ENCODE assay signal across 19 cellular contexts in the genomic region with DNA sequence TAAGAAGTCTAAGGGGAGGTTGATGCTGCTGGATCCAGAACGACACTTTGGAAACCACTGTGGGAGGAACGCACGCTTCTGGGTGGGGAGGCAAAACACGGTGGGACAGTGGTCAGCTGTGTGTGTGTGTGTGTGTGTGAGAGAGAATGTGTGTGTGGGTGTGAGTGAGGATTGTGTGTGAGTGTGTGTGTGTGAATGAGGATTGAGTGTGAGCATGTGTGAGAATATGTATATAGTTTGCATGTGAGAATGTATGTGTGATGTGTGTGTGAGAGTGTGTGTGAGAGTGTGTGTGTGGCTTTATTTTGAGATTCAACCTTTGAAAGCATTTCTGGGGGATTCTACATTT. TPM values are rescaled to one million over a fixed set of nuclear protein-coding genes. Genes with fewer than 3 reads are reported as not detected.
DNase-seq lines count a peak whose midpoint lies in the region; TF ChIP-seq lines count a peak whose summit lies in the region.
"Had no signal": no experiment of that assay in that cellular context is flagged by ENCODE, and none has a peak within 500 bp of the region (broad histone marks: within the 10 kb centered on the region; RNA-seq: fewer than 3 reads in every experiment).

No MANE protein-coding gene starts in this region.

- no peak for TF ChIP-seq CTCF in WERI-Rb-1 (IDR thresholded peaks at IDR 0.05; ENCODE audit: low read depth, low read length)

- DNase-seq in CD4-positive, alpha-beta memory T cell = no peak
- DNase-seq in WERI-Rb-1 = no peak
- DNase-seq in trophoblast cell = no peak
- no peak for DNase-seq in NCI-H1694 (lab: John Stamatoyannopoulos, UW)
- no peak for DNase-seq in DMS 273 (lab: John Stamatoyannopoulos, UW; ENCODE audit: unreplicated experiment)
- DNase-seq in DMS 273 treated with DMSO at 0.1 percent for 48 hours (lab: John Stamatoyannopoulos, UW) = no peak
- DNase-seq in NCI-H446 (lab: John Stamatoyannopoulos, UW) = no peak
- DNase-seq: activated naive CD4-positive, alpha-beta T cell treated with anti-CD3 and anti-CD28 coated beads, Interleukin-2, amount 10 ng/mL, durations not matched to agents 7 days and 5 days; cerebellar nuclear complex; esophagus squamous epithelium; heart right ventricle; lower lobe of right lung; NCI-H1048; occipital lobe; spleen had no signal

- no peak overlapping the region for H4K8ac ChIP-seq in trophoblast cell (ENCODE audit: low read depth, low read length)

- H3K23ac ChIP-seq in trophoblast cell (ENCODE audit: low read length) = no peak overlapping the region

- H3K4me1 ChIP-seq in CD4-positive, alpha-beta memory T cell (ENCODE audit: insufficient read depth, low read length) = no peaks in the 10 kb centered on the region
- H3K4me1 ChIP-seq in trophoblast cell (ENCODE audit: control insufficient read depth in 1 of 2, insufficient read depth in 2 of 2, low read length in 2 of 2) = peaks cover 21 to 22% of the 10 kb centered on the region in 2 experiments

- no peak overlapping the region for H2BK120ac ChIP-seq in trophoblast cell (ENCODE audit: insufficient read depth, low read length, poor library complexity)

- no peak overlapping the region for H2BK12ac ChIP-seq in trophoblast cell (ENCODE audit: low read length)

- CTCF ChIA-PET in CD4-positive, alpha-beta memory T cell (lab: Charles Lee; ENCODE audit: partially characterized antibody) = no interaction called here

- no peak overlapping the region for H2AK5ac ChIP-seq in trophoblast cell (ENCODE audit: low read length)

- H3K27ac Mint-ChIP-seq in CD4-positive, alpha-beta memory T cell = no peak overlapping the region
- H3K27ac Mint-ChIP-seq: activated naive CD4-positive, alpha-beta T cell treated with anti-CD3 and anti-CD28 coated beads, Interleukin-2, amount 10 ng/mL, durations not matched to agents 7 days and 5 days; IgD-negative memory B cell had no signal

- POLR2A ChIA-PET in CD4-positive, alpha-beta memory T cell (lab: Charles Lee; ENCODE audit: partially characterized antibody) = no interaction called here

- no peaks in the 10 kb centered on the region for H3K36me3 ChIP-seq in CD4-positive, alpha-beta memory T cell (ENCODE audit: insufficient read depth, low read length)
- H3K36me3 ChIP-seq in WERI-Rb-1 = no peaks in the 10 kb centered on the region
- H3K36me3 ChIP-seq in trophoblast cell (ENCODE audit: control insufficient read depth in 1 of 2, insufficient read depth in 2 of 2, low read length in 2 of 2) = no peaks in the 10 kb centered on the region
- H3K36me3 ChIP-seq: esophagus squamous epithelium, heart right ventricle, lower lobe of right lung, spleen had no signal

- peak overlapping the region in 6 of 8 donors; percentile 6 to 61 (median 38) for H3K4me3 Mint-ChIP-seq in CD4-positive, alpha-beta memory T cell
- H3K4me3 Mint-ChIP-seq: activated naive CD4-positive, alpha-beta T cell treated with anti-CD3 and anti-CD28 coated beads, Interleukin-2, amount 10 ng/mL, durations not matched to agents 7 days and 5 days had no signal

- H3K4ac ChIP-seq in trophoblast cell (ENCODE audit: low read depth, low read length) = no peak overlapping the region

- H3K36me3 Mint-ChIP-seq in CD4-positive, alpha-beta memory T cell = peaks cover 0 to 5% of the 10 kb centered on the region in 2 donors
- H3K36me3 Mint-ChIP-seq: IgD-negative memory B cell had no signal

- H3K4me2 ChIP-seq in trophoblast cell (ENCODE audit: low read length) = peak overlapping the region; percentile 95

- H3K27me3 ChIP-seq in CD4-positive, alpha-beta memory T cell (ENCODE audit: insufficient read depth, low read length) = peaks cover 16% of the 10 kb centered on the region
- H3K27me3 ChIP-seq in WERI-Rb-1 (ENCODE audit: insufficient read depth, low read depth, severe bottlenecking) (peaks cover 18% of the 10 kb centered on the region), trophoblast cell (ENCODE audit: insufficient read depth, low read length) (peaks cover 3% of the 10 kb centered on the region)

- no peak overlapping the region for H3K4me3 ChIP-seq in CD4-positive, alpha-beta memory T cell (ENCODE audit: low read length in 2 of 2)
- peak overlapping the region; percentile 42 for H3K4me3 ChIP-seq in WERI-Rb-1 (ENCODE audit: low read depth, low read length)
- H3K4me3 ChIP-seq in iPS-11a (ENCODE audit: low read depth, low read length) = peak overlapping the region; percentile 41
- H3K4me3 ChIP-seq in trophoblast cell (ENCODE audit: low read depth, low read length) = no peak overlapping the region

- H3K79me2 ChIP-seq in trophoblast cell (ENCODE audit: control insufficient read depth, insufficient read depth, low read length, poor library complexity) = peaks cover 1% of the 10 kb centered on the region

- H3K9ac ChIP-seq in trophoblast cell (ENCODE audit: low read length) = no peak overlapping the region

- H3K27ac ChIP-seq in CD4-positive, alpha-beta memory T cell (ENCODE audit: low read depth, low read length) = no peak overlapping the region
- no peak overlapping the region for H3K27ac ChIP-seq in WERI-Rb-1
- H3K27ac ChIP-seq in trophoblast cell (ENCODE audit: low read depth, low read length) = no peak overlapping the region
- H3K27ac ChIP-seq: esophagus squamous epithelium, heart right ventricle, lower lobe of right lung, spleen had no signal

- H4K91ac ChIP-seq in trophoblast cell (ENCODE audit: low read depth, low read length) = no peak overlapping the region

- peaks cover 0 to 7% (median 4%) of the 10 kb centered on the region in 4 donors for H3K4me1 Mint-ChIP-seq in CD4-positive, alpha-beta memory T cell
- H3K4me1 Mint-ChIP-seq: activated naive CD4-positive, alpha-beta T cell treated with anti-CD3 and anti-CD28 coated beads, Interleukin-2, amount 10 ng/mL, durations not matched to agents 7 days and 5 days had no signal

- peaks cover 57 to 71% of the 10 kb centered on the region in 2 donors for H3K27me3 Mint-ChIP-seq in CD4-positive, alpha-beta memory T cell

- H3K18ac ChIP-seq in trophoblast cell (ENCODE audit: low read length) = no peak overlapping the region

- H3K14ac ChIP-seq in trophoblast cell (ENCODE audit: low read length) = no peak overlapping the region

- WGBS in trophoblast cell (ENCODE audit: extremely low coverage, insufficient coverage, insufficient read length) = no CpG with 5 or more reads among the region's 4 CpGs

- H2BK5ac ChIP-seq in trophoblast cell (ENCODE audit: low read depth, low read length, poor library complexity) = no peak overlapping the region

- intact Hi-C loops in CD4-positive, alpha-beta memory T cell (cut with micrococcal nuclease) = no loop called here

- no peaks in the 10 kb centered on the region for H3K9me3 ChIP-seq in CD4-positive, alpha-beta memory T cell (ENCODE audit: control insufficient read depth in 1 of 2, low read length in 2 of 2)
- H3K9me3 ChIP-seq in WERI-Rb-1 (ENCODE audit: severe bottlenecking) (peaks cover 18% of the 10 kb centered on the region), trophoblast cell (ENCODE audit: insufficient read depth, low read depth, low read length) (peaks cover 2% of the 10 kb centered on the region)
- H3K9me3 ChIP-seq: lower lobe of right lung had no signal

- no peak overlapping the region for H2AFZ ChIP-seq in trophoblast cell (ENCODE audit: insufficient read depth, low read length, poor library complexity)

- H3K9me3 Mint-ChIP-seq in CD4-positive, alpha-beta memory T cell = peaks cover 3 to 31% (median 12%) of the 10 kb centered on the region in 8 donors

- H4K12ac ChIP-seq in trophoblast cell (ENCODE audit: low read depth, low read length) = no peak overlapping the region

- no peaks in the 10 kb centered on the region for H3K79me1 ChIP-seq in trophoblast cell (ENCODE audit: low read length)

RNA-seq across cellular contexts. Expression of a gene that starts 0.4 kb away (rescaled TPM):
- total RNA-seq in CD4-positive, alpha-beta memory T cell = not detected
- polyA plus RNA-seq in CD4-positive, alpha-beta memory T cell = not detected
- 2.2 and 2.3 TPM in 2 replicates for polyA plus RNA-seq in trophoblast cell (2013)
- total RNA-seq: activated CD8-positive, alpha-beta memory T cell treated with anti-CD3 and anti-CD28 coated beads for 36 hours; heart right ventricle; lower lobe of right lung; occipital lobe; spleen; subcutaneous adipose tissue had no signal
- polyA plus RNA-seq: IgD-negative memory B cell had no signal

Comparison
In these comparisons a context has a peak if more than half of its experiments do, and no peak if none do; other contexts are left out.
1. H3K4me3 ChIP-seq: peak in WERI-Rb-1 (single experiment) and iPS-11a (single experiment); none in CD4-positive, alpha-beta memory T cell (0 of 2) and trophoblast cell (single experiment).